8 cellular contexts compared by ENCODE assay signal in the genomic region with DNA sequence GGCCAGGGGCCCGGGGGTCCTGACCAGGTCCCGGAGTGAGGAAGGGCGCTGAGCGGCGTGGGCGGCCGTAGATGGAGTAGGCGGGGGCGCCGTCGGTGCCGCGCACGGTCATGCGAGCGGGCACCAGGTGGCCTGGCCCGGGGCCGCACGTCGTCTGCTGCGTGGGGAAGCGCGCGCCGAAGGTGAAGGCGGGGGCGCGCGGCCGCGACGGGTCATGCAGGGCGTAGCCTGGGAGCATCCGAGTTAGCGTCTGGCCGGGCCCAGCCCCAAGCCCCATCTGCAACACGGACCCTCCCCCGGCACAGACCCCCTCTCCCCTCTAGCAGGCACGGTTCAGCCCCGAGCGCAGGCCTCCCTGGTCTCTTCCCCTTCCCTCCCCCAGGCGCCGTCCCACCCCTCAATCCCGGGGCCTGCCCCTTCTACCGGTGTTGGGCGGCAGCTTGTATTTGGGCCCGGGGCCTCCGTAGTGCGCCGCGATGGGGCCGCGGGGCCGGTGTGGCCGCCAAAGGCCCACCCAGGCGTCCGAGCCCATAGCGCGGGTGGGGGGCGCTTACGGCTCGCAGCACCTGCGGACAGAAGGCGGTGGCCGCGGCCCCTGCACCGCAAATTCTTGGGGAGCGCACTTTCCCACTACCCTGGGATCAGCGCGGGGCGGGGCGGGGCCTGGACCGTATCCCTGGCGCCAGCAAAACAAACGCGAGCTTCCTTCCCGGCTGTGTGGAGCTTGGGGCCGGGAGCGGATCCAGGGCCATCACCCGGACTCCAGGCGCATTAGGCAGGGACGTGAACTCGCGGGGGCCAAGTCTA. TPM values are rescaled to one million over a fixed set of nuclear protein-coding genes. Genes with fewer than 3 reads are reported as not detected.
A peak's percentile ranks its signal among the peaks of the same experiment; 100 is the strongest.
DNase-seq lines count a peak whose midpoint lies in the region; ATAC-seq and TF ChIP-seq lines count a peak whose summit lies in the region.

No MANE protein-coding gene starts in this region.

- H3K4me3 ChIP-seq in AG09309 (ENCODE audit: control insufficient read depth, low read depth, low read length) (peak overlapping the region; percentile 52), PC-3 (ENCODE audit: low read length) (peak overlapping the region; percentile 78), cardiac muscle cell (peak overlapping the region; percentile 42), parathyroid adenoma (ENCODE audit: low read depth, low read length) (peak overlapping the region; percentile 95)

- H3K9me3 Mint-ChIP-seq in activated naive CD8-positive, alpha-beta T cell (ENCODE audit: low read depth) = no peaks in the 10 kb centered on the region

- no peaks in the 10 kb centered on the region for H3K36me3 Mint-ChIP-seq in activated naive CD8-positive, alpha-beta T cell

- peaks cover 33% of the 10 kb centered on the region for H3K4me1 Mint-ChIP-seq in activated naive CD8-positive, alpha-beta T cell (ENCODE audit: low read depth)

- no peaks in the 10 kb centered on the region for H3K27me3 Mint-ChIP-seq in activated naive CD8-positive, alpha-beta T cell

- no peaks in the 10 kb centered on the region for H3K9me3 ChIP-seq in PC-3 (ENCODE audit: low read length)
- H3K9me3 ChIP-seq in cardiac muscle cell (ENCODE audit: low read depth) = no peaks in the 10 kb centered on the region
- no peaks in the 10 kb centered on the region for H3K9me3 ChIP-seq in parathyroid adenoma (ENCODE audit: control insufficient read depth, low read length)

- peak overlapping the region; percentile 75 for H3K27ac ChIP-seq in PC-3 (ENCODE audit: low read length)
- H3K27ac ChIP-seq in cardiac muscle cell = no peak overlapping the region
- peak overlapping the region; percentile 88 for H3K27ac ChIP-seq in parathyroid adenoma

- no peaks in the 10 kb centered on the region for H4K20me1 ChIP-seq in PC-3 (ENCODE audit: low read length)

- CTCF ChIA-PET in PC-3 (lab: Charles Lee) = interaction anchor here (0.6 kb wide), 1 partner anchor 88 kb away, joined by 15 read pairs; no protein-coding TSS in a partner anchor

- H3F3A ChIP-seq in PC-3 (ENCODE audit: low read length, unreplicated experiment) = no peaks in the 10 kb centered on the region

- TF ChIP-seq CTCF in AG09309 (IDR thresholded peaks at IDR 0.05; ENCODE audit: control insufficient read depth, insufficient read depth, low read depth, low read length, missing control alignments) (no peak), PC-3 (conservative IDR thresholded peaks at IDR 0.05; ENCODE audit: low read depth, low read length) (no peak), cardiac muscle cell (IDR thresholded peaks at IDR 0.05; ENCODE audit: low read depth, low read length) (no peak), parathyroid adenoma (IDR thresholded peaks at IDR 0.05) (no peak)

- DNase-seq in AG09309 (ENCODE audit: low read depth) = no peak
- DNase-seq in PC-3 = peak; percentile 43
- peak; percentile 64 to 84 for DNase-seq in cardiac muscle cell (ENCODE audit: low read depth in 1 of 2, low spot score in 1 of 2)
- no peak for DNase-seq in A172 (ENCODE audit: low spot score)

- H3K79me2 ChIP-seq in PC-3 (ENCODE audit: low read length) = 0 out of 2 replicates have a peak, but pooled peaks cover under 1% of the 10 kb centered on the region
- H3K79me2 ChIP-seq in parathyroid adenoma = no peaks in the 10 kb centered on the region

- no TSS peak for BruUV-seq in PC-3 (replicated peaks; lab: Mats Ljungman, UMichigan)

- peak overlapping the region; percentile 93 for H3K27ac Mint-ChIP-seq in activated naive CD8-positive, alpha-beta T cell

- peak; percentile 23 for ATAC-seq in GM21737 (IDR thresholded peaks at IDR 0.05; ENCODE audit: unreplicated experiment)
- peak; percentile 43 for ATAC-seq in PC-3
- ATAC-seq in GM21526 (IDR thresholded peaks at IDR 0.05; ENCODE audit: low FRiP score, unreplicated experiment) = no peak

- H3K4me1 ChIP-seq in PC-3 (ENCODE audit: insufficient read depth, low read length) (peaks cover 10% of the 10 kb centered on the region; the same call in 1 of the 2 replicates), cardiac muscle cell (ENCODE audit: low read depth) (peaks cover 16% of the 10 kb centered on the region), parathyroid adenoma (peaks cover 9% of the 10 kb centered on the region)

- H3K36me3 ChIP-seq in PC-3 (ENCODE audit: low read depth, low read length) (no peaks in the 10 kb centered on the region), cardiac muscle cell (no peaks in the 10 kb centered on the region), parathyroid adenoma (ENCODE audit: control insufficient read depth, insufficient read depth, low read length) (no peaks in the 10 kb centered on the region)

- intact Hi-C loops in PC-3 (cut with micrococcal nuclease) = loop anchor here (2.0 kb wide), 1 partner anchor 51 kb away; a partner anchor contains a TSS

- H2AFZ ChIP-seq in PC-3 (ENCODE audit: low read length) (peak overlapping the region; percentile 81), parathyroid adenoma (peak overlapping the region; percentile 76)

- peak overlapping the region; percentile 100 for H3K4me2 ChIP-seq in PC-3 (ENCODE audit: low read length)
- peak overlapping the region; percentile 99 for H3K4me2 ChIP-seq in parathyroid adenoma (ENCODE audit: low read length)

- H3K9me2 ChIP-seq in PC-3 (replicated peaks; ENCODE audit: low read length) = no peaks in the 10 kb centered on the region

- H3K9ac ChIP-seq in PC-3 (ENCODE audit: low read length) (peak overlapping the region; percentile 90), parathyroid adenoma (peak overlapping the region; percentile 67)

- H3K27me3 ChIP-seq in PC-3 (ENCODE audit: low read length) = no peaks in the 10 kb centered on the region
- peaks cover 27% of the 10 kb centered on the region for H3K27me3 ChIP-seq in cardiac muscle cell
- H3K27me3 ChIP-seq in parathyroid adenoma (ENCODE audit: control insufficient read depth, insufficient read depth, low read length) = no peaks in the 10 kb centered on the region

- H3K4me3 Mint-ChIP-seq in activated naive CD8-positive, alpha-beta T cell = peak overlapping the region; percentile 89

- POLR2A ChIA-PET in PC-3 (lab: Charles Lee; ENCODE audit: unreplicated experiment) = no interaction called here

RNA-seq across cellular contexts. Expression of a gene that starts 1.9 kb away (rescaled TPM):
- total RNA-seq in PC-3 (2014; rRNA removed) (12.3 and 21.8 TPM in 2 replicates), cardiac muscle cell (2.6 and 7.8 TPM in 2 replicates)
- polyA plus RNA-seq in cardiac muscle cell = 10.0 and 17.7 TPM in 2 replicates
- 0.10 and 0.31 TPM in 2 replicates for total RNA-seq in A172 (2014; rRNA removed; shearing (Covaris generic))

RNA-seq across cellular contexts. Expression of a gene that starts 6.4 kb away (rescaled TPM):
- 5.7 and 5.8 TPM in 2 replicates for total RNA-seq in PC-3 (2014; rRNA removed)
- total RNA-seq in cardiac muscle cell = 4.1 TPM in 1 of 2 replicates, not detected in the other
- 0.84 and 10.5 TPM in 2 replicates for polyA plus RNA-seq in cardiac muscle cell
- total RNA-seq in A172 (2014; rRNA removed; shearing (Covaris generic)) = 8.0 and 9.5 TPM in 2 replicates

RNA-seq across cellular contexts. Expression of a gene that starts 13.9 kb away (rescaled TPM):
- total RNA-seq in PC-3 (2014; rRNA removed) (0.35 TPM in 1 of 2 replicates, not detected in the other), cardiac muscle cell (0.07 and 0.18 TPM in 2 replicates)
- polyA plus RNA-seq in cardiac muscle cell = 0.45 TPM in 1 of 2 replicates, not detected in the other
- 0.17 TPM in 1 of 2 replicates, not detected in the other for total RNA-seq in A172 (2014; rRNA removed; shearing (Covaris generic))

RNA-seq across cellular contexts. Expression of a gene that starts 23.7 kb away (rescaled TPM):
- total RNA-seq in PC-3 (2014; rRNA removed) (75.4 and 92.1 TPM in 2 replicates), cardiac muscle cell (50.3 and 55.0 TPM in 2 replicates)
- 47.0 and 59.4 TPM in 2 replicates for polyA plus RNA-seq in cardiac muscle cell
- 51.8 and 55.6 TPM in 2 replicates for total RNA-seq in A172 (2014; rRNA removed; shearing (Covaris generic))

RNA-seq across cellular contexts. Expression of a gene that starts 24.2 kb away (rescaled TPM):
- 42.4 and 52.2 TPM in 2 replicates for total RNA-seq in PC-3 (2014; rRNA removed)
- 79.9 and 91.7 TPM in 2 replicates for total RNA-seq in cardiac muscle cell
- 72.9 and 82.9 TPM in 2 replicates for polyA plus RNA-seq in cardiac muscle cell
- 21.3 and 28.7 TPM in 2 replicates for total RNA-seq in A172 (2014; rRNA removed; shearing (Covaris generic))

Comparison
In these comparisons a context has a peak if more than half of its experiments do, and no peak if none do; other contexts are left out.
1. DNase-seq: peak in PC-3 (single experiment) and cardiac muscle cell (2 of 2); none in AG09309 (single experiment) and A172 (single experiment).
2. H3K4me3 ChIP-seq: peak in every context shown above with its lines; median percentile 95 in parathyroid adenoma; 78 in PC-3; 52 in AG09309; 42 in cardiac muscle cell.